In the genomic region with DNA sequence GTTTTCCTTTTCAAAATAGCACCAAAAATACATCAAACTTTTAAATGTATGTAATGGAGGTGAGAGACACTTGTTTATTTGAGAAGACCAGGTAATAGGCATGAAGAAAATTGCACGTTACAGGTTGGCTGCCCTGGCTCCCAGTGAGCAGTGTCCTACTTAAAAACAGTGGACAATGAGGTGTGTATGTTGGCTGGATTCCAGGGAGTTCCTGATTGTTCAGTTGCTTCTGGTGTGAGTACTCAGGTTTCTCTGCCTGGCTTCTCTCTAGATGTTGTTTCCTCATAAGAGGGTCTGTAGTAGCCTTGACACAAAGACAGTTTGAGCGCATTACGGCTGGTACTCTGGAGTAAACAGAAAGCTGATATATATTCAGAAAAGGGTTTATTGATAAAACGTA, we compare ENCODE assay signal across 27 cellular contexts. TPM values are rescaled to one million over a fixed set of nuclear protein-coding genes. Genes with fewer than 3 reads are reported as not detected.
DNase-seq lines count a peak whose midpoint lies in the region; ATAC-seq, FAIRE-seq and TF ChIP-seq lines count a peak whose summit lies in the region.
"Had no signal": no experiment of that assay in that cellular context is flagged by ENCODE, and none has a peak within 500 bp of the region (broad histone marks: within the 10 kb centered on the region; RNA-seq: fewer than 3 reads in every experiment).

No MANE protein-coding gene starts in this region.

- no peak for ATAC-seq in GM18861 (IDR thresholded peaks at IDR 0.05; ENCODE audit: unreplicated experiment)
- ATAC-seq: GM23338, left lobe of liver had no signal

- DNase-seq in NCI-H2171 treated with DMSO at 0.1 percent for 48 hours (lab: John Stamatoyannopoulos, UW): peak; percentile 2
- no peak for DNase-seq in NCI-H2171 (lab: John Stamatoyannopoulos, UW)
- peak; percentile 20 for DNase-seq in GM23248
- DNase-seq in activated naive CD8-positive, alpha-beta T cell treated with anti-CD3 and anti-CD28 coated beads for 36 hours: no peak
- peak; percentile 13 for DNase-seq in fibroblast of villous mesenchyme (ENCODE audit: low read depth)
- no peak for DNase-seq in kidney
- DNase-seq in tibial nerve (ENCODE audit: low spot score in 2 of 2): no peak
- DNase-seq: activated CD4-positive, alpha-beta T cell treated with anti-CD3 and anti-CD28 coated beads for 4 hours; activated gamma-delta T cell treated with Interleukin-2 at 50 U/mL for 16 hours; activated T-cell treated with anti-CD3 and anti-CD28 coated beads, Interleukin-2, amount 50 U/mL, for 1 hour; amniotic stem cell; Caco-2; DND-41; immature natural killer cell; NCI-H1105; NCI-H187 treated with DMSO at 0.1 percent for 48 hours; NCI-H226; RPMI8226; small intestine; SW 1271 had no signal

- intact Hi-C loops in kidney (cut with DNase I): no loop called here

- peak overlapping the region; percentile 20 for H3K27ac Mint-ChIP-seq in activated naive CD8-positive, alpha-beta T cell treated with anti-CD3 and anti-CD28 coated beads for 36 hours
- H3K27ac Mint-ChIP-seq: CD14-positive monocyte, GM23338, immature natural killer cell had no signal

- H3F3A ChIP-seq in GM23248 (ENCODE audit: insufficient read depth): peaks cover 25% of the 10 kb centered on the region

- H3K79me2 ChIP-seq in GM23248 (ENCODE audit: insufficient read depth): peaks cover 67% of the 10 kb centered on the region

- H3K4me2 ChIP-seq in GM23248 (ENCODE audit: unreplicated experiment): peak overlapping the region; percentile 49
- H3K4me2 ChIP-seq: GM23338 had no signal

- H3K9me3 Mint-ChIP-seq in activated naive CD8-positive, alpha-beta T cell treated with anti-CD3 and anti-CD28 coated beads for 36 hours: peaks cover 8% of the 10 kb centered on the region
- H3K9me3 Mint-ChIP-seq: immature natural killer cell, neural crest cell had no signal

- H3K36me3 Mint-ChIP-seq in activated naive CD8-positive, alpha-beta T cell treated with anti-CD3 and anti-CD28 coated beads for 36 hours: peaks cover 13% of the 10 kb centered on the region
- H3K36me3 Mint-ChIP-seq: CD14-positive monocyte, immature natural killer cell had no signal

- FAIRE-seq in kidney (lab: Jason Lieb, UNC): no peak
- FAIRE-seq: small intestine had no signal

- no peak overlapping the region for H2AFZ ChIP-seq in GM23248
- H2AFZ ChIP-seq: GM23338, parathyroid adenoma had no signal

- H3K27me3 ChIP-seq in GM23248 (replicated peaks; ENCODE audit: insufficient read depth) (no peaks in the 10 kb centered on the region), tibial nerve (no peaks in the 10 kb centered on the region)
- H3K27me3 ChIP-seq: SJCRH30 had no signal

- H3K4me3 Mint-ChIP-seq in activated naive CD8-positive, alpha-beta T cell treated with anti-CD3 and anti-CD28 coated beads for 36 hours: no peak overlapping the region
- H3K4me3 Mint-ChIP-seq: CD14-positive monocyte, GM23338, immature natural killer cell, neural crest cell had no signal

- TF ChIP-seq POLR2A in tibial nerve (IDR thresholded peaks at IDR 0.05): no peak

- H3K36me3 ChIP-seq in GM23248 (ENCODE audit: low read depth) (no peaks in the 10 kb centered on the region), kidney (ENCODE audit: control insufficient read depth in 1 of 2, insufficient read depth in 2 of 2, low read length in 2 of 2) (no peaks in the 10 kb centered on the region), tibial nerve (no peaks in the 10 kb centered on the region)
- H3K36me3 ChIP-seq: SJCRH30 had no signal

- TF ChIP-seq CTCF in fibroblast of villous mesenchyme (IDR thresholded peaks at IDR 0.05; ENCODE audit: insufficient read depth, low read depth, low read length): no peak
- no peak for TF ChIP-seq CTCF in kidney (IDR thresholded peaks at IDR 0.05; ENCODE audit: borderline replicate concordance, extremely low read depth, insufficient read depth)
- TF ChIP-seq CTCF in tibial nerve (IDR thresholded peaks at IDR 0.05): no peak

- H3K9ac ChIP-seq in GM23248 (no peak overlapping the region), kidney (ENCODE audit: low read length in 2 of 2) (no peak overlapping the region)
- H3K9ac ChIP-seq: parathyroid adenoma had no signal

- no peaks in the 10 kb centered on the region for H3K27me3 Mint-ChIP-seq in activated naive CD8-positive, alpha-beta T cell treated with anti-CD3 and anti-CD28 coated beads for 36 hours

- H3K9me3 ChIP-seq in GM23248 (ENCODE audit: low read depth) (no peaks in the 10 kb centered on the region), kidney (ENCODE audit: control insufficient read depth in 1 of 2, low read length in 2 of 2) (peaks cover 0 to 4% of the 10 kb centered on the region in 2 donors), tibial nerve (no peaks in the 10 kb centered on the region)
- H3K9me3 ChIP-seq: Caco-2, SJCRH30 had no signal

- no peak for TF ChIP-seq EP300 in tibial nerve (IDR thresholded peaks at IDR 0.05)

- H3K27ac ChIP-seq in GM23248 (peak overlapping the region; percentile 40), kidney (ENCODE audit: low read depth in 2 of 2, low read length in 2 of 2) (no peak overlapping the region), tibial nerve (no peak overlapping the region)
- H3K27ac ChIP-seq: parathyroid adenoma, SJCRH30 had no signal

- H3K4me3 ChIP-seq in GM23248 (no peak overlapping the region), fibroblast of villous mesenchyme (ENCODE audit: low read depth, low read length) (no peak overlapping the region), kidney (ENCODE audit: low read length in 2 of 2) (no peak overlapping the region), tibial nerve (no peak overlapping the region)
- H3K4me3 ChIP-seq: GM23338, SJCRH30 had no signal

- peaks cover 22% of the 10 kb centered on the region for H3K4me1 ChIP-seq in GM23248 (ENCODE audit: insufficient read depth)
- no peaks in the 10 kb centered on the region for H3K4me1 ChIP-seq in kidney (ENCODE audit: control insufficient read depth in 1 of 2, insufficient read depth in 1 of 2, low read depth in 1 of 2, low read length in 2 of 2)
- peaks cover 0 to 6% (median 0%) of the 10 kb centered on the region in 4 donors for H3K4me1 ChIP-seq in tibial nerve
- H3K4me1 ChIP-seq: parathyroid adenoma, SJCRH30 had no signal

- H3K9me2 ChIP-seq in GM23248 (ENCODE audit: insufficient read depth): no peaks in the 10 kb centered on the region

- peaks cover 20% of the 10 kb centered on the region for H3K4me1 Mint-ChIP-seq in activated naive CD8-positive, alpha-beta T cell treated with anti-CD3 and anti-CD28 coated beads for 36 hours
- H3K4me1 Mint-ChIP-seq: CD14-positive monocyte, GM23338, neural crest cell had no signal

- in situ Hi-C loops in GM23248 (cut with MboI): no loop called here

- H4K20me1 ChIP-seq in GM23248 (ENCODE audit: insufficient read depth): no peaks in the 10 kb centered on the region

- 99 to 100% methylated on average over 4 of the region's 4 CpGs for WGBS in GM23248 (ENCODE audit: low coverage in 1 of 2, low lambda C conversion rate in 2 of 2, missing lambda C conversion rate in 2 of 2), 2 experiments
- 82 to 84% methylated on average over 4 of the region's 4 CpGs for WGBS in tibial nerve, 2 donors

RNA-seq across cellular contexts. Expression of a gene that starts 29.4 kb away (rescaled TPM):
- 23.6 and 50.0 TPM in 2 replicates for total RNA-seq in GM23248 (2014; rRNA removed; shearing (Covaris generic))
- polyA plus RNA-seq in GM23248 (2016; fragmentation: Nextera tagmentation; extraction: Ambion mirVana): 7.1 and 8.2 TPM in 2 replicates
- total RNA-seq in activated naive CD8-positive, alpha-beta T cell treated with anti-CD3 and anti-CD28 coated beads for 36 hours: 10 to 100 TPM; 12.4 to 14.3 TPM
- 29.6 and 47.1 TPM in 2 replicates for total RNA-seq in fibroblast of villous mesenchyme
- total RNA-seq in kidney: 19.4 TPM
- 8.9 TPM for polyA plus RNA-seq in kidney (ENCODE audit: insufficient read depth, low read depth, low replicate concordance)
- 10 to 100 TPM; 17.7 to 29.4 (median 23.5) TPM for total RNA-seq in tibial nerve

RNA-seq across cellular contexts. Expression of a gene that starts 35.0 kb away (rescaled TPM):
- total RNA-seq in GM23248 (2014; rRNA removed; shearing (Covaris generic)): 44.0 and 46.3 TPM in 2 replicates
- polyA plus RNA-seq in GM23248 (2016; fragmentation: Nextera tagmentation; extraction: Ambion mirVana) (49.2 and 50.8 TPM in 2 replicates), kidney (ENCODE audit: insufficient read depth, low read depth, low replicate concordance) (8.0 TPM)
- total RNA-seq in activated naive CD8-positive, alpha-beta T cell treated with anti-CD3 and anti-CD28 coated beads for 36 hours: 10 to 100 TPM; 49.2 to 49.3 TPM
- total RNA-seq in fibroblast of villous mesenchyme (39.0 and 56.1 TPM in 2 replicates), kidney (39.4 TPM), tibial nerve (10 to 100 TPM; 30.3 to 44.1 (median 33.3) TPM)

Comparison
In these comparisons a context has a peak if more than half of its experiments do, and no peak if none do; other contexts are left out.
1. DNase-seq: peak in NCI-H2171 treated with DMSO at 0.1 percent for 48 hours (single experiment), GM23248 (single experiment) and fibroblast of villous mesenchyme (single experiment); none in NCI-H2171 (single experiment), activated naive CD8-positive, alpha-beta T cell treated with anti-CD3 and anti-CD28 coated beads for 36 hours (single experiment), kidney (single experiment) and tibial nerve (0 of 2).